Comparison of ENCODE assay signal across 8 cellular contexts in the genomic region with DNA sequence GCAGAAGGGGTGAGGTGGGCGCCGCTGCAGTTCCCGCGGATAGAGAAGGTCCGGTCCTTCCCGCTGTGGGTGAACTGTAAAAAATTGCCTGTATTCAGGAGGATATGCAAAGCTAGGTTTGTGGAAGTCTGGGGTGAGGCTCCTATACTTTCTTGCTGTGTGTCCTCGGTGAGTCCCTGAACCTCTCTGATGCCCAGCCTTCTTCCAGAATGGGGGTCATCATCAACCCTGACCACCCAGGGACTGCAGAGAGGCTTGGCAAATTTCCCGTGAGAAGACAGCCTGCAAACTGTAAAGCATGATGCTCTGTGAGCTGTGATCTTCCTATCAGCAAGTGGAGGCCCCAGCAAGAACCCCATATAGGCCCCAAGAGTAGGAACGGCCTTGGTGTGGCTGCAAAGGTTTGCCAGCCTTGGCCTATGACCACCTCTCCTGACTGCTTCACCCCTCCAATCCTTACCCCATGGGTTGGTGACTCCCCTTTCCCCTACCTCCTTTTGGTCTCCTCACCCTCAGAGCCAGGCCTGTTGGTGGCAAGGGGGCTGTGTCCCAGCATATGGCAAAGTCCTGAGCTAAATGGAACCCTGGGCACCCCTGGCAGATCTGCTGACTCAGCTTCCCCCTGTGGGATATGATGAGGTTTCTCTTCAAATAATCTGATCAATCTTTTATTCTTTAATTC. TPM values are rescaled to one million over a fixed set of nuclear protein-coding genes. Genes with fewer than 3 reads are reported as not detected.
DNase-seq lines count a peak whose midpoint lies in the region; ATAC-seq and TF ChIP-seq lines count a peak whose summit lies in the region.

No MANE protein-coding gene starts in this region.

- no peak for TF ChIP-seq CTCF in SK-N-SH (IDR thresholded peaks at IDR 0.05)
- TF ChIP-seq CTCF in NB4 (IDR thresholded peaks at IDR 0.05; ENCODE audit: low read depth, low read length), result no peak
- no peak for TF ChIP-seq CTCF in neutrophil (IDR thresholded peaks at IDR 0.05)

- TF ChIP-seq RAD21 in SK-N-SH (IDR thresholded peaks at IDR 0.05; ENCODE audit: low read length), result no peak

- no peaks in the 10 kb centered on the region for H4K20me1 ChIP-seq in SK-N-SH (ENCODE audit: insufficient read depth)

- POLR2A ChIA-PET in SK-N-SH (lab: Yijun Ruan, JAX), result interaction anchor here (1.2 to 1.5 kb wide), 2 partner anchors 11 to 30 kb away, joined by 5 to 6 read pairs; no protein-coding TSS in a partner anchor

- H3F3A ChIP-seq in SK-N-SH (replicated peaks; ENCODE audit: insufficient read depth), result no peaks in the 10 kb centered on the region

- peaks cover 20% of the 10 kb centered on the region; the same call in 1 of the 2 replicates for H3K79me2 ChIP-seq in SK-N-SH (ENCODE audit: insufficient read depth)

- H3K4me3 ChIP-seq in SK-N-SH (ENCODE audit: low read depth in 2 of 2, low read length in 1 of 2) (peak overlapping the region; percentile 90 to 92), NB4 (ENCODE audit: low read depth, low read length) (peak overlapping the region; percentile 69), ectodermal cell (ENCODE audit: insufficient read depth, low read depth, low read length) (peak overlapping the region; percentile 79), neutrophil (ENCODE audit: low read depth in 1 of 2, low read length in 1 of 2) (peak overlapping the region; percentile 45 to 65)

- H3K36me3 ChIP-seq in SK-N-SH (replicated peaks in 1 of 2; ENCODE audit: control insufficient read depth in 1 of 2, insufficient read depth in 2 of 2, low read length in 1 of 2) (peaks cover 0 to 22% of the 10 kb centered on the region in 2 experiments), ectodermal cell (ENCODE audit: control insufficient read depth, insufficient read depth, low read length) (peaks cover 15% of the 10 kb centered on the region), neutrophil (no peaks in the 10 kb centered on the region)

- peak overlapping the region; percentile 83 for H3K9ac ChIP-seq in SK-N-SH

- 20% methylated on average over 8 of the region's 9 CpGs for WGBS in SK-N-SH (ENCODE audit: low lambda C conversion rate)
- WGBS in ectodermal cell, 2 experiments, result 13 to 17% methylated on average over 9 of the region's 9 CpGs

- H3K9me2 ChIP-seq in SK-N-SH, result no peaks in the 10 kb centered on the region

- H3K9me3 ChIP-seq in SK-N-SH (no peaks in the 10 kb centered on the region), ectodermal cell (ENCODE audit: control insufficient read depth, low read length) (no peaks in the 10 kb centered on the region), neutrophil (no peaks in the 10 kb centered on the region)

- peak overlapping the region; percentile 97 for H3K4me2 ChIP-seq in SK-N-SH

- H3K27me3 ChIP-seq in SK-N-SH (ENCODE audit: insufficient read depth) (no peaks in the 10 kb centered on the region), ectodermal cell (ENCODE audit: control insufficient read depth, insufficient read depth, low read length, poor library complexity, severe bottlenecking) (peaks cover 28% of the 10 kb centered on the region), neutrophil (peaks cover 19% of the 10 kb centered on the region)

- no peak for TF ChIP-seq POLR2A in NB4 (IDR thresholded peaks at IDR 0.05; ENCODE audit: extremely low read depth, insufficient read length)

- H2AFZ ChIP-seq in SK-N-SH (ENCODE audit: low read depth), result peak overlapping the region; percentile 88

- DNase-seq in SK-N-SH (peak; percentile 49), NB4 (ENCODE audit: low read depth) (peak; percentile 4), NCI-H524 treated with DMSO at 0.1 percent for 48 hours (lab: John Stamatoyannopoulos, UW) (no peak), iPS-NIHi7 (ENCODE audit: extremely low spot score) (no peak)

- CTCF ChIA-PET in SK-N-SH (lab: Yijun Ruan, JAX), result interaction anchor here (0.7 to 3.3 kb wide), 17 partner anchors 8 to 480 kb away, joined by 3 to 11 read pairs (median 4); no protein-coding TSS in a partner anchor

- peak overlapping the region in 1 of 2 experiments; percentile 58; a peak in 3 of 4 replicates for H3K27ac ChIP-seq in SK-N-SH (ENCODE audit: low read depth in 2 of 2, low read length in 1 of 2)
- H3K27ac ChIP-seq in ectodermal cell (ENCODE audit: insufficient read depth, low read depth, low read length, poor library complexity, severe bottlenecking), result no peak overlapping the region
- H3K27ac ChIP-seq in neutrophil, result no peak overlapping the region

- ATAC-seq in SK-N-SH treated with all-trans-retinoic acid at 6 μM for 48 hours (no peak), HG02678 (IDR thresholded peaks at IDR 0.05; ENCODE audit: unreplicated experiment) (no peak)

- H3K4me1 ChIP-seq in SK-N-SH (ENCODE audit: control insufficient read depth in 1 of 2, insufficient read depth in 2 of 2, low read depth in 1 of 2, low read length in 1 of 2) (peaks cover 0 to 10% of the 10 kb centered on the region in 2 experiments; a peak in 3 of 4 replicates), ectodermal cell (ENCODE audit: control insufficient read depth, insufficient read depth, low read length) (peaks cover 8% of the 10 kb centered on the region), neutrophil (ENCODE audit: control insufficient read depth in 1 of 2, insufficient read depth in 1 of 2, low read depth in 1 of 2, low read length in 1 of 2) (peaks cover 10% of the 10 kb centered on the region in 2 experiments)

- no peak for TF ChIP-seq EP300 in SK-N-SH (IDR thresholded peaks at IDR 0.05; ENCODE audit: borderline replicate concordance in 1 of 2, low read depth in 1 of 2, low read length in 1 of 2)

TF ChIP-seq in SK-N-SH, 30 proteins besides CTCF, POLR2A, EP300 and RAD21 (continues in another document):
- TF ChIP-seq, protein P1, sequence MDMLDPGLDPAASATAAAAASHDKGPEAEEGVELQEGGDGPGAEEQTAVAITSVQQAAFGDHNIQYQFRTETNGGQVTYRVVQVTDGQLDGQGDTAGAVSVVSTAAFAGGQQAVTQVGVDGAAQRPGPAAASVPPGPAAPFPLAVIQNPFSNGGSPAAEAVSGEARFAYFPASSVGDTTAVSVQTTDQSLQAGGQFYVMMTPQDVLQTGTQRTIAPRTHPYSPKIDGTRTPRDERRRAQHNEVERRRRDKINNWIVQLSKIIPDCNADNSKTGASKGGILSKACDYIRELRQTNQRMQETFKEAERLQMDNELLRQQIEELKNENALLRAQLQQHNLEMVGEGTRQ (IDR thresholded peaks at IDR 0.05; ENCODE audit: borderline replicate concordance, low read depth, low read length), result no peak
- TF ChIP-seq RXRA (IDR thresholded peaks at IDR 0.05; ENCODE audit: borderline replicate concordance, low read depth) (no peak), NRF1 (IDR thresholded peaks at IDR 0.05; ENCODE audit: low read depth, low read length) (no peak), TCF12 (IDR thresholded peaks at IDR 0.05) (no peak)
- TF ChIP-seq, protein P2, sequence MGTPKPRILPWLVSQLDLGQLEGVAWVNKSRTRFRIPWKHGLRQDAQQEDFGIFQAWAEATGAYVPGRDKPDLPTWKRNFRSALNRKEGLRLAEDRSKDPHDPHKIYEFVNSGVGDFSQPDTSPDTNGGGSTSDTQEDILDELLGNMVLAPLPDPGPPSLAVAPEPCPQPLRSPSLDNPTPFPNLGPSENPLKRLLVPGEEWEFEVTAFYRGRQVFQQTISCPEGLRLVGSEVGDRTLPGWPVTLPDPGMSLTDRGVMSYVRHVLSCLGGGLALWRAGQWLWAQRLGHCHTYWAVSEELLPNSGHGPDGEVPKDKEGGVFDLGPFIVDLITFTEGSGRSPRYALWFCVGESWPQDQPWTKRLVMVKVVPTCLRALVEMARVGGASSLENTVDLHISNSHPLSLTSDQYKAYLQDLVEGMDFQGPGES (IDR thresholded peaks at IDR 0.05; ENCODE audit: low read depth, low read length), result no peak

TF ChIP-seq in SK-N-SH treated with all-trans-retinoic acid at 6 μM for 48 hours, 23 proteins besides CTCF, POLR2A, EP300 and RAD21 (continues in another document):
- TF ChIP-seq ZNF70 (CRISPR knock-in tag; IDR thresholded peaks at IDR 0.05) (no peak), ESRRG (CRISPR knock-in tag; IDR thresholded peaks at IDR 0.05) (no peak), ZFP3 (CRISPR knock-in tag; IDR thresholded peaks at IDR 0.05) (no peak; the same call in none of the 2 replicates), OSR1 (CRISPR knock-in tag; IDR thresholded peaks at IDR 0.05) (no peak)
- TF ChIP-seq, protein P3, sequence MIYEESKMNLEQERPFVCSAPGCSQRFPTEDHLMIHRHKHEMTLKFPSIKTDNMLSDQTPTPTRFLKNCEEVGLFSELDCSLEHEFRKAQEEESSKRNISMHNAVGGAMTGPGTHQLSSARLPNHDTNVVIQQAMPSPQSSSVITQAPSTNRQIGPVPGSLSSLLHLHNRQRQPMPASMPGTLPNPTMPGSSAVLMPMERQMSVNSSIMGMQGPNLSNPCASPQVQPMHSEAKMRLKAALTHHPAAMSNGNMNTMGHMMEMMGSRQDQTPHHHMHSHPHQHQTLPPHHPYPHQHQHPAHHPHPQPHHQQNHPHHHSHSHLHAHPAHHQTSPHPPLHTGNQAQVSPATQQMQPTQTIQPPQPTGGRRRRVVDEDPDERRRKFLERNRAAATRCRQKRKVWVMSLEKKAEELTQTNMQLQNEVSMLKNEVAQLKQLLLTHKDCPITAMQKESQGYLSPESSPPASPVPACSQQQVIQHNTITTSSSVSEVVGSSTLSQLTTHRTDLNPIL (CRISPR knock-in tag; IDR thresholded peaks at IDR 0.05; ENCODE audit: low read depth), result no peak

RNA-seq across cellular contexts. Expression of a gene that starts 0.8 kb away (rescaled TPM):
- polyA plus RNA-seq in SK-N-SH (2012; rRNA removed), result 16.5 and 18.4 TPM in 2 replicates
- polyA plus RNA-seq in SK-N-SH (2012; cell fraction: cytosol; rRNA removed), result 13.5 and 17.5 TPM in 2 replicates
- 5.5 and 8.1 TPM in 2 replicates for polyA plus RNA-seq in SK-N-SH (2012; cell fraction: nucleus; rRNA removed)
- 33.1 TPM for polyA plus RNA-seq in ectodermal cell (2013, experiment 1 of 4)
- 33.4 TPM for polyA plus RNA-seq in ectodermal cell (2013, experiment 2 of 4)
- 23.0 TPM for polyA plus RNA-seq in ectodermal cell (2013, experiment 3 of 4)
- polyA plus RNA-seq in ectodermal cell (2013, experiment 4 of 4), result 22.3 TPM

RNA-seq across cellular contexts. Expression of a gene that starts 31.0 kb away (rescaled TPM):
- 0.41 and 1.5 TPM in 2 replicates for polyA plus RNA-seq in SK-N-SH (2012; rRNA removed)
- polyA plus RNA-seq in SK-N-SH (2012; cell fraction: cytosol; rRNA removed), result 0.63 and 1.5 TPM in 2 replicates
- 0.07 and 0.19 TPM in 2 replicates for polyA plus RNA-seq in SK-N-SH (2012; cell fraction: nucleus; rRNA removed)
- polyA plus RNA-seq in ectodermal cell (2013, experiment 1 of 4), result 67.0 TPM
- polyA plus RNA-seq in ectodermal cell (2013, experiment 2 of 4), result 54.9 TPM
- 62.5 TPM for polyA plus RNA-seq in ectodermal cell (2013, experiment 3 of 4)
- polyA plus RNA-seq in ectodermal cell (2013, experiment 4 of 4), result 61.5 TPM

Comparison
In these comparisons a context has a peak if more than half of its experiments do, and no peak if none do; other contexts are left out.
1. DNase-seq: peak in SK-N-SH (single experiment) and NB4 (single experiment); none in NCI-H524 treated with DMSO at 0.1 percent for 48 hours (single experiment) and iPS-NIHi7 (single experiment).
2. Peak in every context shown above with its lines, with median percentiles within 50 percentile points of each other: H3K4me3 ChIP-seq.